15 cellular contexts compared by ENCODE assay signal in the genomic region with DNA sequence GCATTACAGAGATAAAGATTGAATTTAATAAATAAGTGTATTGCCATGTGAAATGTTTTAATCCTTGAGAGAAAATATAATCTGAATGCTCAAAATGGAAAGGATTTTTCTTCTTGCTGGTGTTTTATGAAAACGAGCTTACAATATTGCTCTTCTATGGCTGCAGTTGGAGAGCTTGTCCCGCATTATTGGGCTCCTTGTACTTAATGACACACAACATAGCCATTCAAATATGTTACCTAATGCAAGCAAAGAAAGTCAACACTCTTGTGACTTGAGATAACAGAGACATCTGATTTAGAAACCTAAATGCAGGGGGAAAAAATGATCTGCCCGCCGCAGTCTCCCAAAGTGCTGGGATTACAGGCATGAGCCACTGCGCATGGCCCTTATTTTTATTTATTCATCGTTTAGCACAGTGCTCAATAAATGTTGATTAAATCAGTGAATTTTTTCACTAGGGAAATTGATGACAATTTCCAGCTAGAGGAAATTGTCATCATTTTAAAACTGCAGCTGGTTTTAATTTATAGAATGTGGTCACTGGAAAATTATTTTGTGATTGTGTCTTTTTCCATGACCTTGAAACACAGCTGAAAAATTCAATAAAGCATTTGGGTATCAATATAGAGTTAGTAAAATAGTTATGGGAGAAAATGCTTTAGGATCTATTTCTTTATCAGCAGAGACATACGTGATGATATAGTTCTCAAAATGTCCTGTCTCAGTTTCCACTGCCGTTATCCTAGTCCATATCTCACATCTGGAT. TPM values are rescaled to one million over a fixed set of nuclear protein-coding genes. Genes with fewer than 3 reads are reported as not detected.
A peak's percentile ranks its signal among the peaks of the same experiment; 100 is the strongest.
DNase-seq lines count a peak whose midpoint lies in the region; ATAC-seq, FAIRE-seq and TF ChIP-seq lines count a peak whose summit lies in the region.
"Had no signal": no experiment of that assay in that cellular context is flagged by ENCODE, and none has a peak within 500 bp of the region (broad histone marks: within the 10 kb centered on the region; RNA-seq: fewer than 3 reads in every experiment).

No MANE protein-coding gene starts in this region.

- H3K4me2 ChIP-seq in A549: peak overlapping the region; percentile 72; the same call in 1 of the 3 replicates
- no peak overlapping the region for H3K4me2 ChIP-seq in OCI-LY1 (ENCODE audit: low read length)
- H3K4me2 ChIP-seq in fibroblast of lung (ENCODE audit: extremely low read depth, insufficient read depth, low read length): peak overlapping the region; percentile 81

- DNase-seq in A549 (ENCODE audit: low read depth in 1 of 2, low spot score in 1 of 2) (no peak), fibroblast of lung (ENCODE audit: low read depth in 2 of 2) (no peak), sigmoid colon (no peak), NCI-H2227 treated with DMSO at 0.1 percent for 48 hours (lab: John Stamatoyannopoulos, UW) (no peak), C1 segment of cervical spinal cord (lab: John Stamatoyannopoulos, UW) (no peak)
- DNase-seq in activated CD8-positive, alpha-beta memory T cell treated with anti-CD3 and anti-CD28 coated beads for 24 hours: no peak
- DNase-seq: activated T-cell treated with anti-CD3 and anti-CD28 coated beads, Interleukin-2, amount 50 U/mL, for 48 hours; dorsolateral prefrontal cortex; NCI-H774; stimulated activated CD8-positive, alpha-beta memory T cell treated with anti-CD3 and anti-CD28 coated beads, Interleukin-4, amount 100 ng/mL, for 48 hours had no signal

- no peaks in the 10 kb centered on the region for H3K9me2 ChIP-seq in OCI-LY1 (ENCODE audit: low read depth, low read length)

- no peak for TF ChIP-seq CTCF in A549 (IDR thresholded peaks at IDR 0.05)
- TF ChIP-seq CTCF in OCI-LY1 (IDR thresholded peaks at IDR 0.05; ENCODE audit: low read length): no peak
- no peak for TF ChIP-seq CTCF in fibroblast of lung (conservative IDR thresholded peaks at IDR 0.05 in 1 of 2, IDR thresholded peaks at IDR 0.05 in 1 of 2; ENCODE audit: low read depth in 1 of 2, low read length in 2 of 2)
- TF ChIP-seq CTCF in sigmoid colon (IDR thresholded peaks at IDR 0.05): no peak

- H3K79me2 ChIP-seq in OCI-LY1 (ENCODE audit: insufficient read depth, low read length) (peaks cover 21% of the 10 kb centered on the region), fibroblast of lung (ENCODE audit: control insufficient read depth, insufficient read depth, low read length) (peaks cover 20% of the 10 kb centered on the region)

- TF ChIP-seq EP300 in A549 (IDR thresholded peaks at IDR 0.05): no peak
- no peak for TF ChIP-seq EP300 in sigmoid colon (IDR thresholded peaks at IDR 0.05)

- H3F3A ChIP-seq in OCI-LY1 (ENCODE audit: insufficient read depth, low read length): no peaks in the 10 kb centered on the region

- no peaks in the 10 kb centered on the region for H3K36me3 Mint-ChIP-seq in stimulated activated memory B cell treated with anti-CD40 and anti-IgM and Interleukin-4, amounts not matched to agents 10 μg/mL and 1 μg/mL and 100 μg/mL, for 72 hours

- H3K4me1 ChIP-seq in A549 (peaks cover 9% of the 10 kb centered on the region), OCI-LY1 (ENCODE audit: insufficient read depth, low read length, severe bottlenecking) (peaks cover 30% of the 10 kb centered on the region), fibroblast of lung (ENCODE audit: control insufficient read depth, extremely low read depth, insufficient read depth, low read length) (peaks cover 2% of the 10 kb centered on the region), sigmoid colon (peaks cover 0 to 26% (median 19%) of the 10 kb centered on the region in 4 donors)

- CTCF ChIA-PET in A549 (lab: Yijun Ruan, JAX): interaction anchor here (1.2 kb wide), 1 partner anchor 23 kb away, joined by 3 read pairs; no protein-coding TSS in a partner anchor

- 81% methylated on average over 8 of the region's 8 CpGs for WGBS in A549 (ENCODE audit: missing lambda C conversion rate)
- WGBS in sigmoid colon, 2 donors: 82 to 91% methylated on average over 8 of the region's 8 CpGs

- no peak for TF ChIP-seq RAD21 in A549 (conservative IDR thresholded peaks at IDR 0.05 in 1 of 2, IDR thresholded peaks at IDR 0.05 in 1 of 2)

- H3K4me3 Mint-ChIP-seq in stimulated activated memory B cell treated with anti-CD40 and anti-IgM and Interleukin-4, amounts not matched to agents 10 μg/mL and 1 μg/mL and 100 μg/mL, for 72 hours: no peak overlapping the region

- H3K4me3 ChIP-seq in A549 (no peak overlapping the region), OCI-LY1 (ENCODE audit: low read depth, low read length, poor library complexity, severe bottlenecking) (no peak overlapping the region), fibroblast of lung (replicated peaks in 1 of 4; ENCODE audit: control extremely low read depth in 1 of 4, insufficient read depth in 1 of 4, low read depth in 3 of 4, low read length in 4 of 4) (peak overlapping the region in 2 of 4 experiments; percentile 7 to 74), sigmoid colon (peak overlapping the region in 1 of 4 donors; percentile 98)

- H3K9me3 Mint-ChIP-seq in stimulated activated memory B cell treated with anti-CD40 and anti-IgM and Interleukin-4, amounts not matched to agents 10 μg/mL and 1 μg/mL and 100 μg/mL, for 72 hours: no peaks in the 10 kb centered on the region

- no peaks in the 10 kb centered on the region for H3K9me3 ChIP-seq in A549
- H3K9me3 ChIP-seq in OCI-LY1 (ENCODE audit: low read length): no peaks in the 10 kb centered on the region
- no peaks in the 10 kb centered on the region for H3K9me3 ChIP-seq in fibroblast of lung (ENCODE audit: control insufficient read depth, insufficient read depth, low read depth, low read length)
- no peaks in the 10 kb centered on the region for H3K9me3 ChIP-seq in sigmoid colon
- H3K9me3 ChIP-seq: pancreas had no signal

- no peaks in the 10 kb centered on the region for H3K27me3 ChIP-seq in OCI-LY1 (ENCODE audit: insufficient read depth, low read length)
- H3K27me3 ChIP-seq in fibroblast of lung (ENCODE audit: control insufficient read depth, insufficient read depth, low read length): no peaks in the 10 kb centered on the region
- no peaks in the 10 kb centered on the region for H3K27me3 ChIP-seq in sigmoid colon
- H3K27me3 ChIP-seq: pancreas had no signal

- ATAC-seq in A549: no peak
- no peak for ATAC-seq in stimulated activated memory B cell treated with anti-CD40 and anti-IgM and Interleukin-4, amounts not matched to agents 10 μg/mL and 1 μg/mL and 100 μg/mL, for 72 hours
- ATAC-seq: activated CD4-positive, CD25-positive, alpha-beta regulatory T cell treated with anti-CD3 and anti-CD28 coated beads, Interleukin-2, amount 50 U/mL, for 24 hours had no signal

- no peak overlapping the region for H3K27ac Mint-ChIP-seq in stimulated activated memory B cell treated with anti-CD40 and anti-IgM and Interleukin-4, amounts not matched to agents 10 μg/mL and 1 μg/mL and 100 μg/mL, for 72 hours

- no peak overlapping the region for H2AFZ ChIP-seq in OCI-LY1 (ENCODE audit: low read length)
- H2AFZ ChIP-seq in fibroblast of lung (ENCODE audit: low read length): peak overlapping the region; percentile 71

- no peak for FAIRE-seq in A549 (lab: Jason Lieb, UNC)

- no peaks in the 10 kb centered on the region for H3K27me3 Mint-ChIP-seq in stimulated activated memory B cell treated with anti-CD40 and anti-IgM and Interleukin-4, amounts not matched to agents 10 μg/mL and 1 μg/mL and 100 μg/mL, for 72 hours

- POLR2A ChIA-PET in A549 (lab: Yijun Ruan, JAX): no interaction called here

- H3K36me3 ChIP-seq in OCI-LY1 (ENCODE audit: insufficient read depth, low read length) (peaks cover 10% of the 10 kb centered on the region; the same call in 1 of the 2 replicates), fibroblast of lung (ENCODE audit: control insufficient read depth, insufficient read depth, low read length) (no peaks in the 10 kb centered on the region), sigmoid colon (no peaks in the 10 kb centered on the region)
- H3K36me3 ChIP-seq: pancreas had no signal

- peaks cover 18% of the 10 kb centered on the region for H3K4me1 Mint-ChIP-seq in stimulated activated memory B cell treated with anti-CD40 and anti-IgM and Interleukin-4, amounts not matched to agents 10 μg/mL and 1 μg/mL and 100 μg/mL, for 72 hours

- H4K20me1 ChIP-seq in OCI-LY1 (ENCODE audit: insufficient read depth, low read length): no peaks in the 10 kb centered on the region
- H4K20me1 ChIP-seq in fibroblast of lung (ENCODE audit: control insufficient read depth, extremely low read depth, insufficient read depth, low read length): no peaks in the 10 kb centered on the region

- intact Hi-C loops in sigmoid colon (cut with DNase I): loop anchor here (2.0 to 5.0 kb wide), 2 partner anchors 16 to 50 kb away; no protein-coding TSS in a partner anchor

- TF ChIP-seq POLR2A in A549 (IDR thresholded peaks at IDR 0.05; ENCODE audit: low read length) (no peak), sigmoid colon (IDR thresholded peaks at IDR 0.05) (no peak)

- H3K9ac ChIP-seq in OCI-LY1 (ENCODE audit: low read length) (no peak overlapping the region), fibroblast of lung (ENCODE audit: insufficient read depth, low read length) (no peak overlapping the region)

- H3K27ac ChIP-seq in A549: no peak overlapping the region
- peak overlapping the region; percentile 9 for H3K27ac ChIP-seq in OCI-LY1 (ENCODE audit: low read depth, low read length, poor library complexity, severe bottlenecking)
- no peak overlapping the region for H3K27ac ChIP-seq in fibroblast of lung (ENCODE audit: insufficient read depth, low read length)
- peak overlapping the region; percentile 86 to 96 (median 95) for H3K27ac ChIP-seq in sigmoid colon

RNA-seq across cellular contexts. Expression of a gene that starts 2.4 kb away (rescaled TPM):
- polyA plus RNA-seq in A549 (2011; rRNA removed) (26.9 and 28.9 TPM in 2 replicates), A549 (2017; fragmentation: RNase III; extraction: RNeasy Plus Mini Kit Qiagen cat#74134 plus additional on column Dnase treatment) (16.1 to 18.2 TPM (median 16.6 TPM) in 3 replicates), fibroblast of lung (31.3 and 48.0 TPM in 2 replicates), sigmoid colon (10 to 100 TPM in 1 of 3 donors, 1 to 10 TPM in 2; 4.4 to 11.0 (median 6.0) TPM)
- polyA plus RNA-seq in A549 (2012; cell fraction: cytosol; rRNA removed): 5.2 and 6.6 TPM in 2 replicates
- polyA plus RNA-seq in A549 (2012; cell fraction: nucleus; rRNA removed): 3.6 and 5.1 TPM in 2 replicates
- 19.1 and 22.3 TPM in 2 replicates for polyA minus RNA-seq in A549 (2011; rRNA and poly(A)+ RNA removed)
- total RNA-seq in fibroblast of lung (51.4 and 67.7 TPM in 2 replicates), sigmoid colon (10 to 100 TPM; 53.9 to 78.8 (median 71.9) TPM)
- polyA plus RNA-seq in fibroblast of lung (2012): 18.8 and 27.4 TPM in 2 replicates
- 10.2 and 15.4 TPM in 2 replicates for polyA minus RNA-seq in fibroblast of lung (ENCODE audit: low replicate concordance)

RNA-seq across cellular contexts. Expression of a gene that starts 17.4 kb away (rescaled TPM):
- polyA plus RNA-seq in A549 (2011; rRNA removed): 42.7 and 68.7 TPM in 2 replicates
- 6.6 and 9.2 TPM in 2 replicates for polyA plus RNA-seq in A549 (2012; cell fraction: cytosol; rRNA removed)
- 6.0 and 7.1 TPM in 2 replicates for polyA plus RNA-seq in A549 (2012; cell fraction: nucleus; rRNA removed)
- polyA plus RNA-seq in A549 (2017; fragmentation: RNase III; extraction: RNeasy Plus Mini Kit Qiagen cat#74134 plus additional on column Dnase treatment): 16.6 to 20.0 TPM (median 18.7 TPM) in 3 replicates
- polyA minus RNA-seq in A549 (2011; rRNA and poly(A)+ RNA removed): 42.8 and 63.3 TPM in 2 replicates
- total RNA-seq in fibroblast of lung: 3.9 and 8.4 TPM in 2 replicates
- 5.4 and 6.1 TPM in 2 replicates for polyA plus RNA-seq in fibroblast of lung
- 3.8 and 4.2 TPM in 2 replicates for polyA plus RNA-seq in fibroblast of lung (2012)
- polyA minus RNA-seq in fibroblast of lung (ENCODE audit: low replicate concordance): 7.2 and 25.7 TPM in 2 replicates
- 10 to 100 TPM; 65.8 to 94.9 (median 75.0) TPM for total RNA-seq in sigmoid colon
- 1 to 10 TPM; 1.2 to 5.9 (median 2.5) TPM for polyA plus RNA-seq in sigmoid colon
- total RNA-seq: T-helper 2 cell treated with Interferon-gamma antibody and Interleukin-4, amounts not matched to agents 100 ng/mL and 5 ng/mL, for 36 hours had no signal

Comparison
In these comparisons a context has a peak if more than half of its experiments do, and no peak if none do; other contexts are left out.
1. H3K27ac ChIP-seq: peak in OCI-LY1 (single experiment) and sigmoid colon (4 of 4); none in A549 (0 of 2) and fibroblast of lung (single experiment).